In the genomic region with DNA sequence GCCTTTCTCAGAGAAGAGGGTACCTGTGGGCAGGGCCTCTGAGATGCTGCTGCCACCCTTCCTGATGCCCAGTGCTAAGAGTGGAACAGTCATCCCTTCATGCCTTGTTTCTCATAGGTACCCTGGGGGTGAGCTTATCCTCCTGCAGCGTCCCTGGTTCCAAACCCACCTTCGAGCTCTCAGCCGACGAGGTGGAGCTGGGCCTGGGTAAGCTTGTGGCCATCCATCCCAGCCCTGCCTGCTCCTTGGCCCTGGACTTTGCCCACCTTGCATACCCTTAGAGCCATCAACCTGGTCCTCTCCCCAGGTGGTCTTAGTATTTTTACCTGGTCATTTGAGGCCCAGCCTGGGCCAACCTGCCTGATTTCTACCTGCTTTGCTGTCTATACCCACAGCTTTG, we compare ENCODE assay signal across 24 cellular contexts. TPM values are rescaled to one million over a fixed set of nuclear protein-coding genes. Genes with fewer than 3 reads are reported as not detected.
A peak's percentile ranks its signal among the peaks of the same experiment; 100 is the strongest.
DNase-seq lines count a peak whose midpoint lies in the region; ATAC-seq and TF ChIP-seq lines count a peak whose summit lies in the region.
"Had no signal": no experiment of that assay in that cellular context is flagged by ENCODE, and none has a peak within 500 bp of the region (broad histone marks: within the 10 kb centered on the region; RNA-seq: fewer than 3 reads in every experiment).

No MANE protein-coding gene starts in this region.

- CTCF ChIA-PET in MCF 10A (lab: Yijun Ruan, JAX), result interaction anchor here (1.0 to 10.1 kb wide), 4 partner anchors 10 to 51 kb away, joined by 3 to 439 read pairs (median 6); a partner anchor contains a TSS
- CTCF ChIA-PET in activated CD8-positive, alpha-beta T cell treated with anti-CD3 and anti-CD28 coated beads, Interleukin-2, amount 10 ng/mL, durations not matched to agents 7 days and 5 days (lab: Charles Lee), result interaction anchor here (9.8 kb wide), 1 partner anchor 42 kb away, joined by 390 read pairs; no protein-coding TSS in a partner anchor

- no peak for ATAC-seq in activated T-helper 17 cell treated with anti-CD3 and anti-CD28 coated beads, Interleukin-2, amount 50 U/mL, for 72 hours (replicated peaks)
- no peak for ATAC-seq in naive B cell (ENCODE audit: low read depth in 2 of 2)
- ATAC-seq in activated CD8-positive, alpha-beta T cell treated with anti-CD3 and anti-CD28 coated beads, Interleukin-2, amount 10 ng/mL, durations not matched to agents 7 days and 5 days, result no peak
- no peak for ATAC-seq in GM19324 (IDR thresholded peaks at IDR 0.05; ENCODE audit: low FRiP score, unreplicated experiment)
- ATAC-seq: Panc1 had no signal

- H3K4me1 Mint-ChIP-seq in MCF 10A (ENCODE audit: insufficient read depth, unreplicated experiment) (peaks cover 3% of the 10 kb centered on the region), naive B cell (peaks cover 27 to 54% (median 36%) of the 10 kb centered on the region in 3 donors)
- H3K4me1 Mint-ChIP-seq in activated T-helper 17 cell treated with anti-CD3 and anti-CD28 coated beads, Interleukin-2, amount 50 U/mL, for 72 hours, result no peaks in the 10 kb centered on the region
- H3K4me1 Mint-ChIP-seq in activated CD8-positive, alpha-beta T cell treated with anti-CD3 and anti-CD28 coated beads, Interleukin-2, amount 10 ng/mL, durations not matched to agents 7 days and 5 days (ENCODE audit: low read depth), result peaks cover 13% of the 10 kb centered on the region

- peak overlapping the region; percentile 74 for H3K27ac Mint-ChIP-seq in MCF 10A (ENCODE audit: low read depth, unreplicated experiment)
- peak overlapping the region; percentile 34 for H3K27ac Mint-ChIP-seq in activated T-helper 17 cell treated with anti-CD3 and anti-CD28 coated beads, Interleukin-2, amount 50 U/mL, for 72 hours
- peak overlapping the region in 4 of 6 donors; percentile 33 to 91 (median 73) for H3K27ac Mint-ChIP-seq in naive B cell
- no peak overlapping the region for H3K27ac Mint-ChIP-seq in activated CD8-positive, alpha-beta T cell treated with anti-CD3 and anti-CD28 coated beads, Interleukin-2, amount 10 ng/mL, durations not matched to agents 7 days and 5 days
- H3K27ac Mint-ChIP-seq: CD4-positive, alpha-beta T cell had no signal

- H3K9me3 ChIP-seq in breast epithelium, result no peaks in the 10 kb centered on the region
- H3K9me3 ChIP-seq: BLaER1 had no signal

- no peaks in the 10 kb centered on the region for H3K36me3 ChIP-seq in breast epithelium

- intact Hi-C loops in MCF 10A (cut with micrococcal nuclease) (no loop called here), breast epithelium (cut with DNase I; ENCODE audit: low total_unique reads) (no loop called here)

- H3K27ac ChIP-seq in breast epithelium, result peak overlapping the region in 1 of 2 donors; percentile 87
- H3K27ac ChIP-seq: BLaER1, KMS-11, SK-N-MC had no signal

- no peak for TF ChIP-seq POLR2A in breast epithelium (IDR thresholded peaks at IDR 0.05)

- no peaks in the 10 kb centered on the region for H3K9me3 Mint-ChIP-seq in MCF 10A (ENCODE audit: unreplicated experiment)
- H3K9me3 Mint-ChIP-seq in activated T-helper 17 cell treated with anti-CD3 and anti-CD28 coated beads, Interleukin-2, amount 50 U/mL, for 72 hours, result no peaks in the 10 kb centered on the region
- H3K9me3 Mint-ChIP-seq in naive B cell, result no peaks in the 10 kb centered on the region
- H3K9me3 Mint-ChIP-seq in activated CD8-positive, alpha-beta T cell treated with anti-CD3 and anti-CD28 coated beads, Interleukin-2, amount 10 ng/mL, durations not matched to agents 7 days and 5 days (ENCODE audit: insufficient read depth), result no peaks in the 10 kb centered on the region
- H3K9me3 Mint-ChIP-seq: CD4-positive, alpha-beta T cell had no signal

- no peak for TF ChIP-seq CTCF in MCF 10A (IDR thresholded peaks at IDR 0.05; ENCODE audit: unreplicated experiment)
- TF ChIP-seq CTCF in breast epithelium (IDR thresholded peaks at IDR 0.05), result no peak

- BruUV-seq in MCF 10A (replicated peaks; lab: Mats Ljungman, UMichigan), result no TSS peak

- no peaks in the 10 kb centered on the region for H3K27me3 ChIP-seq in breast epithelium
- H3K27me3 ChIP-seq: BLaER1 had no signal

- POLR2A ChIA-PET in MCF 10A (lab: Yijun Ruan, JAX), result interaction anchor here (1.2 kb wide), 1 partner anchor 20 kb away, joined by 7 read pairs; a partner anchor contains a TSS
- POLR2A ChIA-PET in activated CD8-positive, alpha-beta T cell treated with anti-CD3 and anti-CD28 coated beads, Interleukin-2, amount 10 ng/mL, durations not matched to agents 7 days and 5 days (lab: Charles Lee), result interaction anchor here (0.6 to 0.8 kb wide), 2 partner anchors 8 to 20 kb away, joined by 3 read pairs; a partner anchor contains a TSS

- peaks cover 43% of the 10 kb centered on the region for H3K36me3 Mint-ChIP-seq in MCF 10A (ENCODE audit: insufficient read depth, unreplicated experiment)
- peaks cover 5% of the 10 kb centered on the region for H3K36me3 Mint-ChIP-seq in activated T-helper 17 cell treated with anti-CD3 and anti-CD28 coated beads, Interleukin-2, amount 50 U/mL, for 72 hours (ENCODE audit: low read depth)
- H3K36me3 Mint-ChIP-seq in naive B cell, result peaks cover 5 to 7% of the 10 kb centered on the region in 2 donors
- H3K36me3 Mint-ChIP-seq in activated CD8-positive, alpha-beta T cell treated with anti-CD3 and anti-CD28 coated beads, Interleukin-2, amount 10 ng/mL, durations not matched to agents 7 days and 5 days (ENCODE audit: low read depth), result no peaks in the 10 kb centered on the region

- peak overlapping the region in 1 of 3 donors; percentile 6 for H3K4me3 ChIP-seq in breast epithelium
- H3K4me3 ChIP-seq: BLaER1, SK-N-MC had no signal

- H3K4me3 Mint-ChIP-seq in MCF 10A (ENCODE audit: unreplicated experiment) (no peak overlapping the region), naive B cell (no peak overlapping the region)
- H3K4me3 Mint-ChIP-seq in activated T-helper 17 cell treated with anti-CD3 and anti-CD28 coated beads, Interleukin-2, amount 50 U/mL, for 72 hours, result no peak overlapping the region
- H3K4me3 Mint-ChIP-seq in activated CD8-positive, alpha-beta T cell treated with anti-CD3 and anti-CD28 coated beads, Interleukin-2, amount 10 ng/mL, durations not matched to agents 7 days and 5 days, result no peak overlapping the region
- H3K4me3 Mint-ChIP-seq: CD4-positive, alpha-beta T cell had no signal

- H3K27me3 Mint-ChIP-seq in MCF 10A (ENCODE audit: insufficient read depth, unreplicated experiment) (no peaks in the 10 kb centered on the region), naive B cell (no peaks in the 10 kb centered on the region)
- H3K27me3 Mint-ChIP-seq in activated T-helper 17 cell treated with anti-CD3 and anti-CD28 coated beads, Interleukin-2, amount 50 U/mL, for 72 hours, result no peaks in the 10 kb centered on the region
- no peaks in the 10 kb centered on the region for H3K27me3 Mint-ChIP-seq in activated CD8-positive, alpha-beta T cell treated with anti-CD3 and anti-CD28 coated beads, Interleukin-2, amount 10 ng/mL, durations not matched to agents 7 days and 5 days (ENCODE audit: low read depth)
- H3K27me3 Mint-ChIP-seq: CD4-positive, alpha-beta T cell had no signal

- H3K4me1 ChIP-seq in breast epithelium, result peaks cover 0 to 6% of the 10 kb centered on the region in 2 donors

- DNase-seq in MCF 10A (ENCODE audit: unreplicated experiment) (no peak), breast epithelium (ENCODE audit: low spot score in 2 of 2) (no peak), naive B cell (no peak), NCI-H69 (lab: John Stamatoyannopoulos, UW) (no peak), GM03348 (ENCODE audit: low spot score) (no peak)
- DNase-seq in activated CD8-positive, alpha-beta T cell treated with anti-CD3 and anti-CD28 coated beads, Interleukin-2, amount 10 ng/mL, durations not matched to agents 7 days and 5 days, result no peak
- DNase-seq: CD4-positive, alpha-beta T cell; COR-L47; DMS53; IMR-90; NCI-H1048; NCI-H1417; NCI-H1694; NCI-H2029 treated with DMSO at 0.1 percent for 48 hours; NCI-H526 treated with DMSO at 0.1 percent for 48 hours; SHP77 treated with DMSO at 0.1 percent for 48 hours had no signal

RNA-seq across cellular contexts. Expression of a gene that starts 8.7 kb away (rescaled TPM):
- 79.7 and 93.7 TPM in 2 replicates for total RNA-seq in MCF 10A (2022)
- 10 to 100 TPM; 15.2 to 34.4 (median 26.9) TPM for total RNA-seq in breast epithelium
- 10 to 100 TPM; 32.6 to 32.9 TPM for total RNA-seq in activated T-helper 17 cell treated with anti-CD3 and anti-CD28 coated beads, Interleukin-2, amount 50 U/mL, for 72 hours
- polyA plus RNA-seq in naive B cell (ENCODE audit: low read depth in 6 of 6), result 10 to 100 TPM; 38.3 to 62.2 (median 46.4) TPM
- total RNA-seq in activated CD8-positive, alpha-beta T cell treated with anti-CD3 and anti-CD28 coated beads, Interleukin-2, amount 10 ng/mL, durations not matched to agents 7 days and 5 days, result 10 to 100 TPM; 24.1 to 26.4 TPM

RNA-seq across cellular contexts. Expression of a gene that starts 8.8 kb away (rescaled TPM):
- total RNA-seq in MCF 10A (2022) (172 and 188 TPM in 2 replicates), breast epithelium (100 to 1,000 TPM; 131 to 150 (median 145) TPM)
- 100 to 1,000 TPM; 211 to 344 TPM for total RNA-seq in activated T-helper 17 cell treated with anti-CD3 and anti-CD28 coated beads, Interleukin-2, amount 50 U/mL, for 72 hours
- 100 to 1,000 TPM; 103 to 177 (median 111) TPM for polyA plus RNA-seq in naive B cell (ENCODE audit: low read depth in 6 of 6)
- total RNA-seq in activated CD8-positive, alpha-beta T cell treated with anti-CD3 and anti-CD28 coated beads, Interleukin-2, amount 10 ng/mL, durations not matched to agents 7 days and 5 days, result 100 to 1,000 TPM; 202 to 214 TPM

RNA-seq across cellular contexts. Expression of a gene that starts 20.0 kb away (rescaled TPM):
- total RNA-seq in MCF 10A (2022) (28.4 and 28.8 TPM in 2 replicates), breast epithelium (10 to 100 TPM; 36.7 to 46.9 (median 44.3) TPM)
- 10 to 100 TPM; 46.5 to 62.3 TPM for total RNA-seq in activated T-helper 17 cell treated with anti-CD3 and anti-CD28 coated beads, Interleukin-2, amount 50 U/mL, for 72 hours
- 1,000 to 10,000 TPM; 1,105 to 1,945 (median 1,251) TPM for polyA plus RNA-seq in naive B cell (ENCODE audit: low read depth in 6 of 6)
- total RNA-seq in activated CD8-positive, alpha-beta T cell treated with anti-CD3 and anti-CD28 coated beads, Interleukin-2, amount 10 ng/mL, durations not matched to agents 7 days and 5 days, result 10 to 100 TPM; 53.2 to 55.6 TPM

RNA-seq across cellular contexts. Expression of a gene that starts 20.5 kb away (rescaled TPM):
- total RNA-seq in MCF 10A (2022) (39.9 and 46.5 TPM in 2 replicates), breast epithelium (10 to 100 TPM; 24.6 to 38.5 (median 32.8) TPM)
- 10 to 100 TPM; 30.6 to 47.9 TPM for total RNA-seq in activated T-helper 17 cell treated with anti-CD3 and anti-CD28 coated beads, Interleukin-2, amount 50 U/mL, for 72 hours
- 10 to 100 TPM; 37.9 to 56.4 (median 41.9) TPM for polyA plus RNA-seq in naive B cell (ENCODE audit: low read depth in 6 of 6)
- 10 to 100 TPM; 57.4 to 57.5 TPM for total RNA-seq in activated CD8-positive, alpha-beta T cell treated with anti-CD3 and anti-CD28 coated beads, Interleukin-2, amount 10 ng/mL, durations not matched to agents 7 days and 5 days

RNA-seq across cellular contexts. Expression of a gene that starts 46.6 kb away (rescaled TPM):
- total RNA-seq in MCF 10A (2022) (0.54 and 1.1 TPM in 2 replicates), breast epithelium (1 to 10 TPM in 2 of 3 donors, under 1 TPM in 1; 0.88 to 3.2 (median 2.6) TPM)
- 10 to 100 TPM in 1 of 2 donors, 1 to 10 TPM in 1; 8.6 to 11.1 TPM for total RNA-seq in activated T-helper 17 cell treated with anti-CD3 and anti-CD28 coated beads, Interleukin-2, amount 50 U/mL, for 72 hours
- under 1 TPM in 3 of 6 donors, not detected in 3; 0.24 to 0.79 (median 0.76) TPM for polyA plus RNA-seq in naive B cell (ENCODE audit: low read depth in 6 of 6)
- total RNA-seq in activated CD8-positive, alpha-beta T cell treated with anti-CD3 and anti-CD28 coated beads, Interleukin-2, amount 10 ng/mL, durations not matched to agents 7 days and 5 days, result 1 to 10 TPM; 2.2 to 3.3 TPM
- total RNA-seq: A172, Daoy had no signal
